Comparison of ENCODE assay signal across 36 cellular contexts in genomic region chr5:105213078-105213477, GRCh38.
"Had no signal": no experiment of that assay in that cellular context is flagged by ENCODE, and none has a peak within 500 bp of the region (broad histone marks: within the 10 kb centered on the region; RNA-seq: fewer than 3 reads in every experiment).

No MANE protein-coding gene starts in this region.

- H3K27ac ChIP-seq: KMS-11 had no signal

- H3K4me3 ChIP-seq: MG63 had no signal

- H3K9me3 ChIP-seq: MG63 had no signal

- H3K36me3 ChIP-seq: MG63 had no signal

- H3K27me3 ChIP-seq: MG63 had no signal

- DNase-seq: Karpas-422, Kasumi-1, KG1, MG63, MM.1S, MV-4-11, NCI-H1048, NCI-H1092, NCI-H1092 treated with DMSO at 0.1 percent for 48 hours, NCI-H1105, NCI-H1105 treated with DMSO at 0.1 percent for 48 hours, NCI-H1417, NCI-H1417 treated with DMSO at 0.1 percent for 48 hours, NCI-H1436, NCI-H1436 treated with DMSO at 0.1 percent for 48 hours, NCI-H146, NCI-H1694, NCI-H1694 treated with DMSO at 0.1 percent for 48 hours, NCI-H187, NCI-H187 treated with DMSO at 0.1 percent for 48 hours, NCI-H1930, NCI-H2029, NCI-H2029 treated with DMSO at 0.1 percent for 48 hours, NCI-H2081, NCI-H2081 treated with DMSO at 0.1 percent for 48 hours, NCI-H2107, NCI-H2171, NCI-H2171 treated with DMSO at 0.1 percent for 48 hours, NCI-H226, NCI-H345, NCI-H446, NCI-H446 treated with DMSO at 0.1 percent for 48 hours, NCI-H510A, NCI-H510A treated with DMSO at 0.1 percent for 48 hours, NCI-H524 had no signal

- H3K4me2 ChIP-seq: KMS-11 had no signal
